ENCODE assay signal across 8 cellular contexts in the genomic region with DNA sequence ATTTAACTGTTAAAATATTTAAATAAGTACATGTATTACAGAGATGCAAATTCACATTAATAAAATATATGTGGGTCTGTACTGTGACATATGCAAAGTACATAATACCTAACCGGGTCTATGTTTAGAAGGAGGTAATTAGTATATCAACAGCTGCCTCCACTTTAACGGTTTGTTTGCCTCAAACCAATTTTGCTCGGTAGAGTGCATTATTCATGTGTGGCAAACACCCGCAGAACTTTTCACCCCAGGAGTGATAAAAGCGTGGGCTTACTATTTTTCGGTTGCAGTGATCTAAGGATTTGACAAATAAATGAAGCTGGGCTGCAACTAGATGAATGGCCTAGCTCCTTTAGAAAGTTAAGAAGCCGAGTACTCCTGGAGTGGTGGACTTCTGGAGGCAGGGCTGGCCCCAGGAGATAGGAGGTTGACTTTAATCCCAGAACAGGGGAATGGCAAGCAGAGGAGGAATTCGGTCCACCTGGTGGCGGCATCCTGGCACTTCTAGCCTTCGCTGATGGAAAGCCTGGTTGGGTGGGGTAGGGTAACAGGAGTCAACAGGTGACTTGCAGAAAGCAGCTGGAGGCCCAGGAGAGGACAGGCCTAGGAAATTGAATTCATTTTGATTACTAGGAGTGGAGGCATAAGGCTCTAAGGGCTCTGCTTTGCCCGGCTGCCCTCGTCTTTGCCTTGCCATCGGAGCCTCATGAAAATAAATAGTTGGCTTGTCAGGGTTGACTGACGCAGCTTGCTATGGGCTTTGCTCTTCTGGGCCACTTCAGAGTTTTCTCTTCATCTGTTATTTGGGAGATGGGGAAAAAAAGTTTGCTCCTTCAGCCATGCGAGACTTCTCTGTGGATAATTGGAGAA. TPM values are rescaled to one million over a fixed set of nuclear protein-coding genes. Genes with fewer than 3 reads are reported as not detected.
DNase-seq lines count a peak whose midpoint lies in the region; ATAC-seq and TF ChIP-seq lines count a peak whose summit lies in the region.

No MANE protein-coding gene starts in this region.

- H3K4me3 ChIP-seq in fibroblast of mammary gland (ENCODE audit: control insufficient read depth, low read depth, low read length) = no peak overlapping the region

- POLR2A ChIA-PET in RWPE1 (lab: Yijun Ruan, JAX; ENCODE audit: low non-redundant PET) = no interaction called here

- no peak for ATAC-seq in GM18498 (IDR thresholded peaks at IDR 0.05; ENCODE audit: unreplicated experiment)

- TF ChIP-seq CTCF in RWPE1 (conservative IDR thresholded peaks at IDR 0.05; ENCODE audit: low read depth) (no peak; the same call in 1 of the 2 replicates), fibroblast of mammary gland (conservative IDR thresholded peaks at IDR 0.05; ENCODE audit: control insufficient read depth, insufficient read depth, low read depth, low read length) (peak; percentile 16)

- DNase-seq in NCI-H82 (lab: John Stamatoyannopoulos, UW) (peak; percentile 30), NCI-H82 treated with DMSO at 0.1 percent for 48 hours (lab: John Stamatoyannopoulos, UW; ENCODE audit: unreplicated experiment) (no peak), HuH-7 (ENCODE audit: low spot score) (peak; percentile 49), RWPE1 (ENCODE audit: low spot score) (peak; percentile 65), fibroblast of mammary gland (ENCODE audit: low read depth) (peak; percentile 4), Kasumi-1 (lab: John Stamatoyannopoulos, UW) (no peak)

- CTCF ChIA-PET in RWPE1 (lab: Yijun Ruan, JAX) = interaction anchor here (0.5 to 4.7 kb wide), 10 partner anchors 8 to 553 kb away, joined by 3 to 31 read pairs (median 4); no protein-coding TSS in a partner anchor

- H3K27ac ChIP-seq in RWPE1 (peak overlapping the region; percentile 59), temporal lobe (ENCODE audit: low read depth, low read length) (peak overlapping the region; percentile 20)

RNA-seq across cellular contexts. Expression of a gene that starts 2.4 kb away (rescaled TPM):
- total RNA-seq in temporal lobe = 9.3 TPM

Comparison
In these comparisons a context has a peak if more than half of its experiments do, and no peak if none do; other contexts are left out.
1. DNase-seq: peak in NCI-H82 (single experiment), HuH-7 (single experiment), RWPE1 (single experiment) and fibroblast of mammary gland (single experiment); none in NCI-H82 treated with DMSO at 0.1 percent for 48 hours (single experiment) and Kasumi-1 (0 of 2).